In genomic region chr5:91101777-91102379, GRCh38 we compare ENCODE assay signal across 9 cellular contexts.
DNase-seq lines count a peak whose midpoint lies in the region; ATAC-seq and TF ChIP-seq lines count a peak whose summit lies in the region.
"Had no signal": no experiment of that assay in that cellular context is flagged by ENCODE, and none has a peak within 500 bp of the region (broad histone marks: within the 10 kb centered on the region; RNA-seq: fewer than 3 reads in every experiment).

No MANE protein-coding gene starts in this region.

- POLR2A ChIA-PET in WTC11 (lab: Charles Lee) = no interaction called here

- 42% methylated on average over 7 of the region's 7 CpGs for WGBS in liver

- TF ChIP-seq CTCF in WTC11 (IDR thresholded peaks at IDR 0.05) = peak; percentile 42; the same call in 1 of the 2 replicates
- peak; percentile 87 for TF ChIP-seq CTCF in liver (IDR thresholded peaks at IDR 0.05; ENCODE audit: low read depth, low read length, missing input control)

- peaks cover 12% of the 10 kb centered on the region for H3K9me3 Mint-ChIP-seq in WTC11
- H3K9me3 Mint-ChIP-seq: T-helper 1 cell treated with Interleukin-12 subunit alpha and Interleukin-12 subunit beta and Interleukin-4 antibody, amounts not matched to agents 30 μg/mL and 1 μg/mL, for 36 hours had no signal

- ATAC-seq in GM18907 (IDR thresholded peaks at IDR 0.05; ENCODE audit: unreplicated experiment) (peak; percentile 98), HG03095 (IDR thresholded peaks at IDR 0.05; ENCODE audit: unreplicated experiment) (peak; percentile 91), WTC11 (peak; percentile 97)

- H3K9ac ChIP-seq in liver (ENCODE audit: low read depth in 1 of 2, low read length in 2 of 2) = no peak overlapping the region

- H3K9me3 ChIP-seq in liver (ENCODE audit: control insufficient read depth in 4 of 4, low read length in 3 of 4) = no peaks in the 10 kb centered on the region

- H3K36me3 Mint-ChIP-seq in WTC11 = peaks cover 29% of the 10 kb centered on the region

- H3K4me3 Mint-ChIP-seq in WTC11 = no peak overlapping the region
- H3K4me3 Mint-ChIP-seq: T-helper 1 cell treated with Interleukin-12 subunit alpha and Interleukin-12 subunit beta and Interleukin-4 antibody, amounts not matched to agents 30 μg/mL and 1 μg/mL, for 36 hours had no signal

- H3K36me3 ChIP-seq in liver (ENCODE audit: control insufficient read depth in 4 of 4, insufficient read depth in 3 of 4, low read depth in 1 of 4, low read length in 3 of 4) = no peaks in the 10 kb centered on the region

- H3K27me3 ChIP-seq in liver (ENCODE audit: control insufficient read depth in 4 of 4, insufficient read depth in 4 of 4, low read length in 3 of 4) = no peaks in the 10 kb centered on the region

- H3K4me1 ChIP-seq in liver (ENCODE audit: control insufficient read depth in 4 of 4, insufficient read depth in 4 of 4, low read length in 3 of 4) = peaks cover 1 to 15% (median 5%) of the 10 kb centered on the region in 4 donors

- no peak overlapping the region for H3K27ac Mint-ChIP-seq in WTC11
- H3K27ac Mint-ChIP-seq: T-helper 1 cell treated with Interleukin-12 subunit alpha and Interleukin-12 subunit beta and Interleukin-4 antibody, amounts not matched to agents 30 μg/mL and 1 μg/mL, for 36 hours had no signal

- peak in 12 of 14 donors; percentile 11 to 78 (median 40) for DNase-seq in C1 segment of cervical spinal cord (lab: John Stamatoyannopoulos, UW)
- peak; percentile 72 for DNase-seq in NCI-H2227 (lab: John Stamatoyannopoulos, UW; ENCODE audit: unreplicated experiment)
- DNase-seq in WTC11 (ENCODE audit: low spot score) = peak; percentile 62
- peak; percentile 87 for DNase-seq in dedifferentiated amniotic fluid mesenchymal stem cell (ENCODE audit: extremely low spot score)
- peak; percentile 20 to 38 (median 22) for DNase-seq in stimulated activated CD4-positive, alpha-beta T cell treated with anti-CD3 and anti-CD28 coated beads, TNF-alpha, amount 100 ng/mL, for 24 hours (ENCODE audit: low read depth in 3 of 3)

- TF ChIP-seq RAD21 in liver (IDR thresholded peaks at IDR 0.05) = peak; percentile 99

- CTCF ChIA-PET in WTC11 (lab: Charles Lee) = no interaction called here

- H3K27ac ChIP-seq in liver (ENCODE audit: low read depth in 1 of 2, low read length in 2 of 2) = no peak overlapping the region

- no peak overlapping the region for H3K4me3 ChIP-seq in liver (ENCODE audit: low read depth in 1 of 3, low read length in 3 of 3)

- H3K27me3 Mint-ChIP-seq in WTC11 (ENCODE audit: low read depth) = no peaks in the 10 kb centered on the region

- H3K4me1 Mint-ChIP-seq in WTC11 = peaks cover 35% of the 10 kb centered on the region

TF ChIP-seq in WTC11, 78 proteins besides CTCF, POLR2A, EP300 and RAD21:
- TF ChIP-seq CBFB (CRISPR knock-in tag; IDR thresholded peaks at IDR 0.05; ENCODE audit: low read depth) (no peak), FOXJ3 (CRISPR knock-in tag; IDR thresholded peaks at IDR 0.05; ENCODE audit: borderline replicate concordance) (no peak), ZNF396 (CRISPR knock-in tag; IDR thresholded peaks at IDR 0.05; ENCODE audit: borderline replicate concordance) (0 out of 2 replicates have a peak, but pooled peaks have one; percentile 46)

TF ChIP-seq in liver, 16 proteins besides CTCF, POLR2A, EP300 and RAD21:
- TF ChIP-seq EGR1 (IDR thresholded peaks at IDR 0.05; ENCODE audit: low read depth in 2 of 2) = no peak
- TF ChIP-seq HNF4A (conservative IDR thresholded peaks at IDR 0.05) = peak; percentile 12 to 49
- TF ChIP-seq FOXA1 (IDR thresholded peaks at IDR 0.05) = peak; percentile 10
- peak; percentile 33 to 46 for TF ChIP-seq RXRA (IDR thresholded peaks at IDR 0.05)
- TF ChIP-seq MAX (IDR thresholded peaks at IDR 0.05) = no peak
- TF ChIP-seq SP1 (IDR thresholded peaks at IDR 0.05) = peak; percentile 19
- TF ChIP-seq YY1 (IDR thresholded peaks at IDR 0.05) = peak; percentile 87

Comparison
In these comparisons a context has a peak if more than half of its experiments do, and no peak if none do; other contexts are left out.
1. DNase-seq: peak in every context shown above with its lines; median percentile 87 in dedifferentiated amniotic fluid mesenchymal stem cell; 72 in NCI-H2227; 62 in WTC11; 40 in C1 segment of cervical spinal cord; 22 in stimulated activated CD4-positive, alpha-beta T cell treated with anti-CD3 and anti-CD28 coated beads, TNF-alpha, amount 100 ng/mL, for 24 hours.